8 cellular contexts compared by ENCODE assay signal in genomic region chr4:48779095-48779997, GRCh38. TPM values are rescaled to one million over a fixed set of nuclear protein-coding genes. Genes with fewer than 3 reads are reported as not detected.
DNase-seq lines count a peak whose midpoint lies in the region; ATAC-seq and TF ChIP-seq lines count a peak whose summit lies in the region.

No MANE protein-coding gene starts in this region.

- TF ChIP-seq POLR2A in esophagus squamous epithelium (IDR thresholded peaks at IDR 0.05) = peak in 2 of 4 donors; percentile 34 to 47

- H3K4me1 ChIP-seq in esophagus squamous epithelium = peaks cover 14 to 53% (median 30%) of the 10 kb centered on the region in 3 donors

- intact Hi-C loops in esophagus squamous epithelium (cut with DNase I) = no loop called here

- H3K4me3 ChIP-seq in AG10803 (ENCODE audit: low read length) (peak overlapping the region; percentile 85), esophagus squamous epithelium (peak overlapping the region; percentile 92 to 99 (median 96))

- TF ChIP-seq CTCF in AG10803 (conservative IDR thresholded peaks at IDR 0.05; ENCODE audit: low read length) = no peak
- no peak for TF ChIP-seq CTCF in esophagus squamous epithelium (IDR thresholded peaks at IDR 0.05)

- DNase-seq in AG10803 (ENCODE audit: low read depth) (peak; percentile 56), NOMO-1 treated with dmso at 0.1 percent for 144 hours (lab: John Stamatoyannopoulos, UW; ENCODE audit: unreplicated experiment) (peak; percentile 54), esophagus squamous epithelium (lab: John Stamatoyannopoulos, UW) (peak; percentile 26), myocyte (ENCODE audit: low read depth) (peak; percentile 81)
- peak; percentile 75 to 80 for DNase-seq in activated T-cell treated with anti-CD3 and anti-CD28 coated beads, Interleukin-2, amount 50 U/mL, for 48 hours
- DNase-seq in stimulated activated CD8-positive, alpha-beta memory T cell treated with anti-CD3 and anti-CD28 coated beads, Interleukin-7, amount 100 ng/mL, for 48 hours (ENCODE audit: extremely low read depth in 1 of 2, low read depth in 1 of 2) = peak; percentile 25 to 46

- H3K9me3 ChIP-seq in esophagus squamous epithelium = no peaks in the 10 kb centered on the region

- WGBS in esophagus squamous epithelium, 2 donors = 0% methylated on average over 6 to 8 of the region's 108 CpGs

- peak; percentile 29 for ATAC-seq in GM18520 (IDR thresholded peaks at IDR 0.05; ENCODE audit: unreplicated experiment)
- ATAC-seq in HG03045 (IDR thresholded peaks at IDR 0.05; ENCODE audit: unreplicated experiment) = peak; percentile 43

- H3K27me3 ChIP-seq in esophagus squamous epithelium = no peaks in the 10 kb centered on the region

- H3K36me3 ChIP-seq in esophagus squamous epithelium = no peaks in the 10 kb centered on the region

- H3K27ac ChIP-seq in esophagus squamous epithelium = peak overlapping the region; percentile 95 to 99 (median 99)

RNA-seq across cellular contexts. Expression of gene FRYL, which starts 0.7 kb away (rescaled TPM):
- total RNA-seq in esophagus squamous epithelium (10 to 100 TPM; 26.1 to 69.6 (median 38.1) TPM), myocyte (30.8 and 42.4 TPM in 2 replicates)
- 7.1 TPM for polyA plus RNA-seq in myocyte (2012)

RNA-seq across cellular contexts. Expression of gene OCIAD1, which starts 51.5 kb away (rescaled TPM):
- total RNA-seq in esophagus squamous epithelium (10 to 100 TPM; 63.3 to 97.7 (median 77.8) TPM), myocyte (273 and 287 TPM in 2 replicates)
- polyA plus RNA-seq in myocyte (2012) = 153 TPM

Comparison
In these comparisons a context has a peak if more than half of its experiments do, and no peak if none do; other contexts are left out.
1. Peak in every context shown above with its lines: DNase-seq, ATAC-seq, H3K4me3 ChIP-seq and H3K27ac ChIP-seq.
2. DNase-seq: peak in every context shown above with its lines; median percentile 81 in myocyte; 78 in activated T-cell treated with anti-CD3 and anti-CD28 coated beads, Interleukin-2, amount 50 U/mL, for 48 hours; 56 in AG10803; 54 in NOMO-1 treated with dmso at 0.1 percent for 144 hours; 36 in stimulated activated CD8-positive, alpha-beta memory T cell treated with anti-CD3 and anti-CD28 coated beads, Interleukin-7, amount 100 ng/mL, for 48 hours; 26 in esophagus squamous epithelium.